ENCODE assay signal across 14 cellular contexts in the genomic region with DNA sequence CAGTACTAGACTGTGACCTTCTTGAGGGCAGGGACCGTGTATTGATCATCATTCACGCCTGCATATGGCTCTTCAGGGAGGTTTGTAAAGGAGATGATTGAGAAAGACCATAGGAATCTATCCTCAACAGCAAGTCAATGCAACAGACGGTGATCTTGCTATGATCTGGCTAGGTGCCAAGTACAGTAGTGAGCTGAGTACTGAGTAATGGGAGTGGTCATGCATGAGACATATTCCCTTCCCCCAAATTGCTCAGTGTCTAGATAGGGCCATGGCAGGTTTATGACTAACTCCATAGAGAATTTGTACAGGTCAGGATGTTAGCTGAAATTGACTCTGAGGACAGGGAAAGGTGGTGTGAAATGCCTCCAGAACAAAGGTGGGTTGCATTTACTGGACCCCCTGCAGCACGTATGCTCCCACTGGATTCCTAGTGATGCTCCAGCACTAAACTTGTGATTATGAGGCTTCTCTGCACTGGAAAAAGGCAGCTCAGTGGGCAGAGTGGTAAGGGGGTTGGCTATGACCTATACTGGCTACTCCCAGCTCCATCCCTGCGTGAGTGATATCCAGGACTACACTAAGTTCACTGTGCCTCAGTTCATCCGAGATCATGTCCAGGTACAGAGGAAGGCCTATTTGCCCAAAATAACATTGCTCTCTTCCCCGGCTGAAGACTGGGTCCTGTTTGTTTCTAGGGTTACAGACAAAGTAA. TPM values are rescaled to one million over a fixed set of nuclear protein-coding genes. Genes with fewer than 3 reads are reported as not detected.
A peak's percentile ranks its signal among the peaks of the same experiment; 100 is the strongest.
DNase-seq lines count a peak whose midpoint lies in the region; ATAC-seq, FAIRE-seq and TF ChIP-seq lines count a peak whose summit lies in the region.
"Had no signal": no experiment of that assay in that cellular context is flagged by ENCODE, and none has a peak within 500 bp of the region (broad histone marks: within the 10 kb centered on the region; RNA-seq: fewer than 3 reads in every experiment).

No MANE protein-coding gene starts in this region.

- ATAC-seq in GM21528 (IDR thresholded peaks at IDR 0.05; ENCODE audit: low FRiP score, unreplicated experiment), result no peak
- no peak for ATAC-seq in gastroesophageal sphincter
- ATAC-seq: left colon had no signal

- peaks cover 2% of the 10 kb centered on the region for H3K9me3 Mint-ChIP-seq in astrocyte (ENCODE audit: unreplicated experiment)
- H3K9me3 Mint-ChIP-seq: activated naive CD8-positive, alpha-beta T cell treated with anti-CD3 and anti-CD28 coated beads for 36 hours had no signal

- 57 to 62% methylated on average over 1 to 7 of the region's 7 CpGs for WGBS in gastroesophageal sphincter (ENCODE audit: low coverage in 1 of 2), 2 donors

- H3K4me3 ChIP-seq in astrocyte (ENCODE audit: insufficient read depth, low read depth, low read length) (no peak overlapping the region), keratinocyte (ENCODE audit: control insufficient read depth in 2 of 3, extremely low read depth in 1 of 3, insufficient read depth in 2 of 3, low read depth in 1 of 3, low read length in 3 of 3) (no peak overlapping the region), gastroesophageal sphincter (no peak overlapping the region)

- no peak for TF ChIP-seq EP300 in gastroesophageal sphincter (IDR thresholded peaks at IDR 0.05)

- peaks cover 38% of the 10 kb centered on the region for H3K4me1 Mint-ChIP-seq in astrocyte (ENCODE audit: low read depth, unreplicated experiment)

- no peak overlapping the region for H3K27ac ChIP-seq in astrocyte (ENCODE audit: low read depth, low read length)
- peak overlapping the region; percentile 23 for H3K27ac ChIP-seq in keratinocyte (ENCODE audit: control insufficient read depth, insufficient read depth, low read length)
- H3K27ac ChIP-seq in gastroesophageal sphincter, result no peak overlapping the region

- H3K9me1 ChIP-seq in keratinocyte (ENCODE audit: control insufficient read depth, extremely low read depth, insufficient read depth, low read length), result peaks cover 2% of the 10 kb centered on the region

- peak; percentile 91 for FAIRE-seq in astrocyte (lab: Jason Lieb, UNC)
- FAIRE-seq in keratinocyte (lab: Jason Lieb, UNC), result peak; percentile 99
- no peak for FAIRE-seq in frontal cortex (lab: Jason Lieb, UNC)

- peak; percentile 97 for DNase-seq in ELR (ENCODE audit: low read depth)
- peak; percentile 6 for DNase-seq in NCI-H1105 (lab: John Stamatoyannopoulos, UW)
- DNase-seq in astrocyte (ENCODE audit: low read depth), result peak; percentile 93
- peak; percentile 99 for DNase-seq in keratinocyte (ENCODE audit: low read depth, low spot score)
- DNase-seq in frontal cortex (ENCODE audit: low spot score in 2 of 2), result no peak
- DNase-seq in GF-D8 (lab: John Stamatoyannopoulos, UW), result no peak
- DNase-seq: activated naive CD8-positive, alpha-beta T cell treated with anti-CD3 and anti-CD28 coated beads for 36 hours; DMS53; GOT3; left colon; MV-4-11; Right ventricle myocardium superior had no signal

- H3K9me3 ChIP-seq in astrocyte (ENCODE audit: insufficient read depth, low read depth, low read length) (no peaks in the 10 kb centered on the region), keratinocyte (ENCODE audit: control insufficient read depth, low read depth, low read length) (no peaks in the 10 kb centered on the region), gastroesophageal sphincter (no peaks in the 10 kb centered on the region)

- no peaks in the 10 kb centered on the region for H3K36me3 ChIP-seq in astrocyte (ENCODE audit: insufficient read depth, low read length)
- no peaks in the 10 kb centered on the region for H3K36me3 ChIP-seq in keratinocyte (ENCODE audit: control insufficient read depth in 2 of 2, extremely low read depth in 1 of 2, insufficient read depth in 2 of 2, low read length in 2 of 2)
- no peaks in the 10 kb centered on the region for H3K36me3 ChIP-seq in gastroesophageal sphincter

- H3K27me3 Mint-ChIP-seq in astrocyte (ENCODE audit: low read depth, unreplicated experiment), result no peaks in the 10 kb centered on the region

- H4K20me1 ChIP-seq in astrocyte (ENCODE audit: insufficient read depth, low read length), result no peaks in the 10 kb centered on the region
- H4K20me1 ChIP-seq in keratinocyte (ENCODE audit: control insufficient read depth, extremely low read depth, insufficient read depth, low read length), result no peaks in the 10 kb centered on the region

- no peak overlapping the region for H3K9ac ChIP-seq in astrocyte (ENCODE audit: low read length)
- H3K9ac ChIP-seq in keratinocyte (ENCODE audit: control insufficient read depth, extremely low read depth, insufficient read depth, low read length), result no peak overlapping the region

- no peak overlapping the region for H3K4me3 Mint-ChIP-seq in astrocyte (ENCODE audit: unreplicated experiment)
- H3K4me3 Mint-ChIP-seq: activated naive CD8-positive, alpha-beta T cell treated with anti-CD3 and anti-CD28 coated beads for 36 hours had no signal

- H3K27ac Mint-ChIP-seq in astrocyte (ENCODE audit: unreplicated experiment), result peak overlapping the region; percentile 79
- H3K27ac Mint-ChIP-seq: activated naive CD8-positive, alpha-beta T cell treated with anti-CD3 and anti-CD28 coated beads for 36 hours had no signal

- no peak for TF ChIP-seq CTCF in astrocyte (IDR thresholded peaks at IDR 0.05; ENCODE audit: insufficient read depth, low read depth, low read length)
- no peak for TF ChIP-seq CTCF in keratinocyte (optimal IDR thresholded peaks at IDR 0.05 in 1 of 3, IDR thresholded peaks at IDR 0.05 in 1 of 3, conservative IDR thresholded peaks at IDR 0.05 in 1 of 3; ENCODE audit: extremely low read depth in 1 of 3, insufficient read depth in 2 of 3, low read length in 3 of 3)
- no peak for TF ChIP-seq CTCF in gastroesophageal sphincter (IDR thresholded peaks at IDR 0.05)

- dilution Hi-C loops in keratinocyte (cut with MboI; ENCODE audit: extremely low pct_ligation_motif_present, low sequenced_read_pairs), result no loop called here

- H3K27me3 ChIP-seq in astrocyte (ENCODE audit: insufficient read depth, low read length) (peaks cover 4% of the 10 kb centered on the region), keratinocyte (ENCODE audit: control insufficient read depth, extremely low read depth, insufficient read depth, low read length) (peaks cover 3% of the 10 kb centered on the region), gastroesophageal sphincter (peaks cover 12% of the 10 kb centered on the region)

- H3K36me3 Mint-ChIP-seq in astrocyte (ENCODE audit: low read depth, unreplicated experiment), result no peaks in the 10 kb centered on the region
- H3K36me3 Mint-ChIP-seq: activated naive CD8-positive, alpha-beta T cell treated with anti-CD3 and anti-CD28 coated beads for 36 hours had no signal

- H2AFZ ChIP-seq in astrocyte (ENCODE audit: low read depth, low read length) (no peak overlapping the region), keratinocyte (ENCODE audit: control insufficient read depth, low read length) (peak overlapping the region; percentile 37)

- TF ChIP-seq POLR2A in gastroesophageal sphincter (IDR thresholded peaks at IDR 0.05), result no peak

- H3K4me2 ChIP-seq in astrocyte (ENCODE audit: low read length) (peak overlapping the region; percentile 52), keratinocyte (ENCODE audit: control insufficient read depth, extremely low read depth, insufficient read depth, low read depth, low read length) (peak overlapping the region; percentile 64)

- no peaks in the 10 kb centered on the region for H3K79me2 ChIP-seq in astrocyte (ENCODE audit: insufficient read depth, low read length)
- no peaks in the 10 kb centered on the region for H3K79me2 ChIP-seq in keratinocyte (ENCODE audit: control insufficient read depth, insufficient read depth, low read length)

- H3K4me1 ChIP-seq in astrocyte (ENCODE audit: insufficient read depth, low read length) (peaks cover 22% of the 10 kb centered on the region), keratinocyte (ENCODE audit: control insufficient read depth, extremely low read depth, insufficient read depth, low read length) (peaks cover 26% of the 10 kb centered on the region), gastroesophageal sphincter (no peaks in the 10 kb centered on the region)

RNA-seq across cellular contexts. Expression of gene KCNJ6, which starts 37.2 kb away (rescaled TPM):
- total RNA-seq in astrocyte (2.0 and 2.6 TPM in 2 replicates), frontal cortex (7.7 TPM), gastroesophageal sphincter (under 1 TPM in 2 of 4 donors, not detected in 2; 0.08 to 0.40 TPM)
- not detected in 3 replicates for polyA plus RNA-seq in keratinocyte
- polyA plus RNA-seq in keratinocyte (2011; ENCODE audit: low read depth), result not detected
- polyA plus RNA-seq in keratinocyte (2011; cell fraction: cytosol; rRNA removed), result not detected in 2 replicates
- polyA plus RNA-seq in keratinocyte (2011; cell fraction: nucleus; rRNA removed), result not detected in 2 replicates
- polyA plus RNA-seq in keratinocyte (2012; ENCODE audit: low replicate concordance), result not detected in 2 replicates
- polyA minus RNA-seq in keratinocyte, result not detected in 3 replicates
- polyA minus RNA-seq in keratinocyte (2011; cell fraction: cytosol; rRNA and poly(A)+ RNA removed), result not detected
- not detected in 2 replicates for polyA minus RNA-seq in keratinocyte (2011; cell fraction: nucleus; rRNA and poly(A)+ RNA removed)
- total RNA-seq: activated naive CD8-positive, alpha-beta T cell treated with anti-CD3 and anti-CD28 coated beads for 36 hours; Right ventricle myocardium superior had no signal

Comparison
In these comparisons a context has a peak if more than half of its experiments do, and no peak if none do; other contexts are left out.
1. DNase-seq: peak in ELR (single experiment), NCI-H1105 (single experiment), astrocyte (single experiment) and keratinocyte (single experiment); none in frontal cortex (0 of 2) and GF-D8 (single experiment).